Comparison of ENCODE assay signal across 8 cellular contexts in genomic region chr6:7910654-7911344, GRCh38. TPM values are rescaled to one million over a fixed set of nuclear protein-coding genes. Genes with fewer than 3 reads are reported as not detected.
DNase-seq lines count a peak whose midpoint lies in the region; ATAC-seq and TF ChIP-seq lines count a peak whose summit lies in the region.

TSS of gene TXNDC5 (minus strand) at chr6:7910788. CDS start at chr6:7910776, 12 bp downstream.

- no peaks in the 10 kb centered on the region for H3K36me3 ChIP-seq in OCI-LY1 (ENCODE audit: insufficient read depth, low read length)

- TF ChIP-seq CTCF in OCI-LY1 (IDR thresholded peaks at IDR 0.05; ENCODE audit: low read length) (no peak), epithelial cell of proximal tubule (conservative IDR thresholded peaks at IDR 0.05; ENCODE audit: low read depth, low read length) (no peak)

- H3K4me2 ChIP-seq in OCI-LY1 (ENCODE audit: low read length) = peak within 1 kb of the TSS; percentile 83

- no peaks in the 10 kb centered on the region for H3K9me2 ChIP-seq in OCI-LY1 (ENCODE audit: low read depth, low read length)

- peak within 1 kb of the TSS; percentile 77 for H3K9ac ChIP-seq in OCI-LY1 (ENCODE audit: low read length)

- H2AFZ ChIP-seq in OCI-LY1 (ENCODE audit: low read length) = no peak within 1 kb of the TSS

- no peaks in the 10 kb centered on the region for H4K20me1 ChIP-seq in OCI-LY1 (ENCODE audit: insufficient read depth, low read length)

- peak within 1 kb of the TSS; percentile 90 for H3K4me3 ChIP-seq in OCI-LY1 (ENCODE audit: low read depth, low read length, poor library complexity, severe bottlenecking)
- H3K4me3 ChIP-seq in epithelial cell of proximal tubule (ENCODE audit: low read depth, low read length) = peak within 1 kb of the TSS; percentile 80

- DNase-seq in C1 segment of cervical spinal cord (lab: John Stamatoyannopoulos, UW) = peak in 13 of 14 donors; percentile 16 to 84 (median 53)
- DNase-seq in activated T-cell treated with anti-CD3 and anti-CD28 coated beads for 48 hours (ENCODE audit: low read depth) = peak; percentile 72
- no peak for DNase-seq in epithelial cell of proximal tubule (ENCODE audit: low read depth)
- peak; percentile 67 for DNase-seq in mucosa of gallbladder (ENCODE audit: low spot score)
- DNase-seq in stimulated activated CD8-positive, alpha-beta memory T cell treated with anti-CD3 and anti-CD28 coated beads, Interleukin-4, amount 100 ng/mL, for 24 hours (ENCODE audit: low read depth) = peak; percentile 65

- H3K27me3 ChIP-seq in OCI-LY1 (ENCODE audit: insufficient read depth, low read length) = peaks cover 4% of the 10 kb centered on the region; the same call in 1 of the 2 replicates

- H3K79me2 ChIP-seq in OCI-LY1 (ENCODE audit: insufficient read depth, low read length) = peaks cover 5% of the 10 kb centered on the region; the same call in 1 of the 2 replicates

- peak; percentile 58 for ATAC-seq in GM19395 (IDR thresholded peaks at IDR 0.05; ENCODE audit: unreplicated experiment)
- ATAC-seq in HG03521 (IDR thresholded peaks at IDR 0.05; ENCODE audit: unreplicated experiment) = peak; percentile 69

- H3K9me3 ChIP-seq in OCI-LY1 (ENCODE audit: low read length) = no peaks in the 10 kb centered on the region

- H3K4me1 ChIP-seq in OCI-LY1 (ENCODE audit: insufficient read depth, low read length, severe bottlenecking) = peaks cover 26% of the 10 kb centered on the region

- H3F3A ChIP-seq in OCI-LY1 (ENCODE audit: insufficient read depth, low read length) = no peaks in the 10 kb centered on the region

- H3K27ac ChIP-seq in OCI-LY1 (ENCODE audit: low read depth, low read length, poor library complexity, severe bottlenecking) = no peak within 1 kb of the TSS

RNA-seq across cellular contexts. Expression of gene TXNDC5, which starts in this region (rescaled TPM):
- total RNA-seq in epithelial cell of proximal tubule = 317 and 323 TPM in 2 replicates
- total RNA-seq in mucosa of gallbladder = 84.8 TPM
